ENCODE assay signal across 8 cellular contexts in genomic region chr1:2228684-2229031, GRCh38. TPM values are rescaled to one million over a fixed set of nuclear protein-coding genes. Genes with fewer than 3 reads are reported as not detected.
DNase-seq lines count a peak whose midpoint lies in the region; ATAC-seq and TF ChIP-seq lines count a peak whose summit lies in the region.

No MANE protein-coding gene starts in this region.

- peak; percentile 54 for DNase-seq in activated CD4-positive, alpha-beta T cell treated with anti-CD3 and anti-CD28 coated beads for 48 hours
- DNase-seq in activated CD4-positive, alpha-beta T cell treated with anti-CD3 and anti-CD28 coated beads for 1 hour, result no peak
- DNase-seq in activated B cell treated with CpG ODN at 0.5 μM for 24 hours (no peak), glomerular visceral epithelial cell (ENCODE audit: extremely low spot score) (peak; percentile 33), gastrocnemius medialis (no peak), nucleus accumbens (lab: John Stamatoyannopoulos, UW) (no peak)

- no peaks in the 10 kb centered on the region for H3K27me3 ChIP-seq in gastrocnemius medialis

- CTCF ChIA-PET in activated B cell treated with CpG ODN at 0.5 μM for 24 hours (lab: Charles Lee), result interaction anchor here (0.7 to 1.6 kb wide), 9 partner anchors 34 to 319 kb away, joined by 3 to 6 read pairs (median 3); partner anchors contain the start of genes FAAP20, MORN1 and RER1

- H3K4me1 ChIP-seq in gastrocnemius medialis, result peaks cover 43 to 44% of the 10 kb centered on the region in 2 donors

- peak overlapping the region; percentile 88 for H3K27ac Mint-ChIP-seq in activated B cell treated with CpG ODN at 0.5 μM for 24 hours

- peak overlapping the region; percentile 59 to 65 (median 60) for H3K4me3 ChIP-seq in gastrocnemius medialis

- H3K27me3 Mint-ChIP-seq in activated B cell treated with CpG ODN at 0.5 μM for 24 hours, result no peaks in the 10 kb centered on the region

- intact Hi-C loops in activated B cell treated with CpG ODN at 0.5 μM for 24 hours (cut with micrococcal nuclease) (no loop called here), gastrocnemius medialis (cut with DNase I; ENCODE audit: low total_unique reads) (loop anchor here (2.0 kb wide), 1 partner anchor 30 kb away; no protein-coding TSS in a partner anchor)

- in situ Hi-C loops in gastrocnemius medialis (cut with MboI; ENCODE audit: low sequenced_read_pairs in 4 of 4), result no loop called here

- TF ChIP-seq CTCF in activated B cell treated with CpG ODN at 0.5 μM for 24 hours (IDR thresholded peaks at IDR 0.05) (no peak), gastrocnemius medialis (IDR thresholded peaks at IDR 0.05 in 4 of 5, conservative IDR thresholded peaks at IDR 0.05 in 1 of 5) (no peak)

- TF ChIP-seq POLR2A in gastrocnemius medialis (IDR thresholded peaks at IDR 0.05), result no peak

- POLR2A ChIA-PET in activated B cell treated with CpG ODN at 0.5 μM for 24 hours (lab: Charles Lee), result interaction anchor here (0.5 to 4.3 kb wide), 18 partner anchors 20 to 1302 kb away, joined by 3 to 46 read pairs (median 8); partner anchors contain the start of genes FAAP20, MORN1 and RER1

- peak overlapping the region; percentile 83 to 93 (median 85) for H3K27ac ChIP-seq in gastrocnemius medialis

- H3K4me3 Mint-ChIP-seq in activated B cell treated with CpG ODN at 0.5 μM for 24 hours, result peak overlapping the region; percentile 95

- peaks cover 11% of the 10 kb centered on the region for H3K36me3 Mint-ChIP-seq in activated B cell treated with CpG ODN at 0.5 μM for 24 hours (ENCODE audit: low read depth)

- H3K4me1 Mint-ChIP-seq in activated B cell treated with CpG ODN at 0.5 μM for 24 hours, result peaks cover 47% of the 10 kb centered on the region

- no peaks in the 10 kb centered on the region for H3K36me3 ChIP-seq in gastrocnemius medialis

- no peaks in the 10 kb centered on the region for H3K9me3 Mint-ChIP-seq in activated B cell treated with CpG ODN at 0.5 μM for 24 hours

- no peaks in the 10 kb centered on the region for H3K9me3 ChIP-seq in gastrocnemius medialis

- ATAC-seq in activated B cell treated with CpG ODN at 0.5 μM for 24 hours (ENCODE audit: low read depth) (no peak), gastrocnemius medialis (peak; percentile 1 to 3), GM21576 (IDR thresholded peaks at IDR 0.05; ENCODE audit: unreplicated experiment) (no peak), GM21360 (IDR thresholded peaks at IDR 0.05; ENCODE audit: unreplicated experiment) (no peak)

RNA-seq across cellular contexts. Expression of gene SKI, which starts 0.5 kb away (rescaled TPM):
- total RNA-seq in activated B cell treated with CpG ODN at 0.5 μM for 24 hours (37.2 and 37.6 TPM in 2 replicates), gastrocnemius medialis (10 to 100 TPM in 3 of 4 donors, 1 to 10 TPM in 1; 7.8 to 32.2 (median 22.4) TPM)

RNA-seq across cellular contexts. Expression of gene FAAP20, which starts 34.1 kb away (rescaled TPM):
- total RNA-seq in activated B cell treated with CpG ODN at 0.5 μM for 24 hours (73.7 and 83.9 TPM in 2 replicates), gastrocnemius medialis (10 to 100 TPM; 12.1 to 26.2 (median 17.3) TPM)

Comparison
In these comparisons a context has a peak if more than half of its experiments do, and no peak if none do; other contexts are left out.
1. DNase-seq: peak in activated CD4-positive, alpha-beta T cell treated with anti-CD3 and anti-CD28 coated beads for 48 hours (single experiment) and glomerular visceral epithelial cell (single experiment); none in activated CD4-positive, alpha-beta T cell treated with anti-CD3 and anti-CD28 coated beads for 1 hour (single experiment), activated B cell treated with CpG ODN at 0.5 μM for 24 hours (single experiment), gastrocnemius medialis (0 of 2) and nucleus accumbens (0 of 56).
2. ATAC-seq: peak in gastrocnemius medialis (2 of 2); none in activated B cell treated with CpG ODN at 0.5 μM for 24 hours (single experiment), GM21576 (single experiment) and GM21360 (single experiment).